Comparison of ENCODE assay signal across 1 cellular context in genomic region chr16:57796014-57796413, GRCh38. TPM values are rescaled to one million over a fixed set of nuclear protein-coding genes. Genes with fewer than 3 reads are reported as not detected.
"Had no signal": no experiment of that assay in that cellular context is flagged by ENCODE, and none has a peak within 500 bp of the region (broad histone marks: within the 10 kb centered on the region; RNA-seq: fewer than 3 reads in every experiment).

No MANE protein-coding gene starts in this region.

RNA-seq across cellular contexts. Expression of gene KIFC3, which starts 6.3 kb away (rescaled TPM):
- polyA plus RNA-seq: naive thymus-derived CD4-positive, alpha-beta T cell had no signal
